In the genomic region with DNA sequence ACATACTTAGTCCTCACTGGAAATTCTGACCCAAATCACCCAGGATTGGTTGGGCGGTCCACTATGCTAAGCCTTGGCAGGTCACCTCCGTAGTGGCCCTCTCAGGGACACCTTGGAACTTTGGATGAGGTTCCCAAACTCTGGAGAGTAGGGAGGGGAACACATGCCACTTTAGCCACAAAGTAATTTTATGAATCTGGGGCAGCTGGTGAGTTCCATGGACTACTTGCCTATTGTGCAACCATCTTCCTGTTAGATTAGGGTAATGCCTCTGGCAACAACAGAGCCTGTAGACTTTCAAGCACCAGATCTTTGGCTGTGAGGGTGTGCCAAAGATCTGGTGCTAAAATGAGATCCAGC, we compare ENCODE assay signal across 12 cellular contexts.
DNase-seq lines count a peak whose midpoint lies in the region; ATAC-seq and TF ChIP-seq lines count a peak whose summit lies in the region.
"Had no signal": no experiment of that assay in that cellular context is flagged by ENCODE, and none has a peak within 500 bp of the region (broad histone marks: within the 10 kb centered on the region; RNA-seq: fewer than 3 reads in every experiment).

No MANE protein-coding gene starts in this region.

- H3K9me3 Mint-ChIP-seq in stimulated activated effector memory CD8-positive, alpha-beta T cell treated with anti-CD3 and anti-CD28 coated beads, Interleukin-12 subunit alpha, Interleukin-12 subunit beta, amount 100 ng/mL, for 72 hours: no peaks in the 10 kb centered on the region
- H3K9me3 Mint-ChIP-seq: activated naive CD4-positive, alpha-beta T cell treated with anti-CD3 and anti-CD28 coated beads, Interleukin-2, amount 50 U/mL, for 24 hours had no signal

- H3K4me1 ChIP-seq in adipocyte (ENCODE audit: control insufficient read depth, insufficient read depth, low read length) (peaks cover 28% of the 10 kb centered on the region), left ventricle myocardium inferior (peaks cover 31% of the 10 kb centered on the region), aorta (ENCODE audit: control insufficient read depth in 1 of 2, insufficient read depth in 2 of 2, low read length in 2 of 2) (peaks cover 0 to 1% of the 10 kb centered on the region in 2 donors)

- H3K27me3 ChIP-seq in adipocyte (replicated peaks; ENCODE audit: control insufficient read depth, insufficient read depth, low read length): no peaks in the 10 kb centered on the region
- no peaks in the 10 kb centered on the region for H3K27me3 ChIP-seq in left ventricle myocardium inferior (ENCODE audit: low read depth)
- no peaks in the 10 kb centered on the region for H3K27me3 ChIP-seq in aorta (ENCODE audit: control insufficient read depth in 1 of 2, insufficient read depth in 2 of 2, low read length in 1 of 2)
- H3K27me3 ChIP-seq: BLaER1 treated with 17β-estradiol and CSF1 and Interleukin-3, amounts not matched to agents 10 nM and 100 nM had no signal

- 78 to 79% methylated on average over 2 of the region's 2 CpGs for WGBS in aorta, 2 donors

- peak overlapping the region; percentile 5 for H3K9ac ChIP-seq in adipocyte (ENCODE audit: low read length)
- H3K9ac ChIP-seq: BLaER1 treated with 17β-estradiol and CSF1 and Interleukin-3, amounts not matched to agents 10 nM and 100 nM had no signal

- DNase-seq in Right ventricle myocardium inferior (ENCODE audit: missing footprints) (no peak), cardiac septum (ENCODE audit: low spot score) (no peak), adipocyte (ENCODE audit: low read depth) (peak; percentile 80), left ventricle myocardium inferior (peak; percentile 22), aorta (no peak)
- DNase-seq in stimulated activated effector memory CD8-positive, alpha-beta T cell treated with anti-CD3 and anti-CD28 coated beads, Interleukin-12 subunit alpha, Interleukin-12 subunit beta, amount 100 ng/mL, for 72 hours (ENCODE audit: low spot score in 2 of 2): no peak
- no peak for DNase-seq in activated naive CD4-positive, alpha-beta T cell (lab: John Stamatoyannopoulos, UW)
- DNase-seq: activated CD4-positive, alpha-beta T cell treated with anti-CD3 and anti-CD28 coated beads for 1 hour; effector memory CD4-positive, alpha-beta T cell had no signal

- no peak overlapping the region for H3K27ac Mint-ChIP-seq in stimulated activated effector memory CD8-positive, alpha-beta T cell treated with anti-CD3 and anti-CD28 coated beads, Interleukin-12 subunit alpha, Interleukin-12 subunit beta, amount 100 ng/mL, for 72 hours
- H3K27ac Mint-ChIP-seq: activated naive CD4-positive, alpha-beta T cell treated with anti-CD3 and anti-CD28 coated beads, Interleukin-2, amount 50 U/mL, for 24 hours had no signal

- no peak overlapping the region for H3K4me3 Mint-ChIP-seq in stimulated activated effector memory CD8-positive, alpha-beta T cell treated with anti-CD3 and anti-CD28 coated beads, Interleukin-12 subunit alpha, Interleukin-12 subunit beta, amount 100 ng/mL, for 72 hours
- H3K4me3 Mint-ChIP-seq: activated naive CD4-positive, alpha-beta T cell treated with anti-CD3 and anti-CD28 coated beads, Interleukin-2, amount 50 U/mL, for 24 hours had no signal

- intact Hi-C loops in Right ventricle myocardium inferior (cut with DNase I) (loop anchor here (5.0 kb wide), 1 partner anchor 76 kb away; a partner anchor contains a TSS), cardiac septum (cut with DNase I) (loop anchor here (5.0 kb wide), 1 partner anchor 76 kb away; a partner anchor contains a TSS), left ventricle myocardium inferior (cut with micrococcal nuclease) (no loop called here), aorta (cut with DNase I) (no loop called here)

- no peak overlapping the region for H3K4me3 ChIP-seq in adipocyte (ENCODE audit: low read length)
- no peak overlapping the region for H3K4me3 ChIP-seq in left ventricle myocardium inferior
- no peak overlapping the region for H3K4me3 ChIP-seq in aorta (ENCODE audit: low read length in 2 of 2)
- H3K4me3 ChIP-seq: BLaER1 treated with 17β-estradiol and CSF1 and Interleukin-3, amounts not matched to agents 10 nM and 100 nM had no signal

- H3K27ac ChIP-seq in left ventricle myocardium inferior (replicated peaks) (peak overlapping the region; percentile 85), aorta (ENCODE audit: low read depth in 1 of 2, low read length in 2 of 2) (no peak overlapping the region)
- H3K27ac ChIP-seq: BLaER1 treated with 17β-estradiol and CSF1 and Interleukin-3, amounts not matched to agents 10 nM and 100 nM had no signal

- no peaks in the 10 kb centered on the region for H3K4me1 Mint-ChIP-seq in stimulated activated effector memory CD8-positive, alpha-beta T cell treated with anti-CD3 and anti-CD28 coated beads, Interleukin-12 subunit alpha, Interleukin-12 subunit beta, amount 100 ng/mL, for 72 hours
- H3K4me1 Mint-ChIP-seq: activated naive CD4-positive, alpha-beta T cell treated with anti-CD3 and anti-CD28 coated beads, Interleukin-2, amount 50 U/mL, for 24 hours had no signal

- no peak for TF ChIP-seq CTCF in left ventricle myocardium inferior (IDR thresholded peaks at IDR 0.05; ENCODE audit: borderline replicate concordance)

- no peaks in the 10 kb centered on the region for H3K36me3 Mint-ChIP-seq in stimulated activated effector memory CD8-positive, alpha-beta T cell treated with anti-CD3 and anti-CD28 coated beads, Interleukin-12 subunit alpha, Interleukin-12 subunit beta, amount 100 ng/mL, for 72 hours
- H3K36me3 Mint-ChIP-seq: activated naive CD4-positive, alpha-beta T cell treated with anti-CD3 and anti-CD28 coated beads, Interleukin-2, amount 50 U/mL, for 24 hours had no signal

- no peaks in the 10 kb centered on the region for H3K9me3 ChIP-seq in adipocyte (ENCODE audit: control insufficient read depth, low read length)
- H3K9me3 ChIP-seq in left ventricle myocardium inferior (replicated peaks): no peaks in the 10 kb centered on the region
- H3K9me3 ChIP-seq in aorta (ENCODE audit: control insufficient read depth, low read length): no peaks in the 10 kb centered on the region
- H3K9me3 ChIP-seq: BLaER1 treated with 17β-estradiol and CSF1 and Interleukin-3, amounts not matched to agents 10 nM and 100 nM had no signal

- ATAC-seq in Right ventricle myocardium inferior (peak; percentile 90), aorta (ENCODE audit: low FRiP score) (peak; percentile 81), GM18517 (IDR thresholded peaks at IDR 0.05; ENCODE audit: unreplicated experiment) (no peak)
- no peak for ATAC-seq in stimulated activated effector memory CD8-positive, alpha-beta T cell treated with anti-CD3 and anti-CD28 coated beads, Interleukin-12 subunit alpha, Interleukin-12 subunit beta, amount 100 ng/mL, for 72 hours

- H3K36me3 ChIP-seq in adipocyte (ENCODE audit: control insufficient read depth, insufficient read depth, low read length, severe bottlenecking) (no peaks in the 10 kb centered on the region), left ventricle myocardium inferior (no peaks in the 10 kb centered on the region), aorta (ENCODE audit: control insufficient read depth in 1 of 2, insufficient read depth in 2 of 2, low read length in 1 of 2) (no peaks in the 10 kb centered on the region)
- H3K36me3 ChIP-seq: BLaER1 treated with 17β-estradiol and CSF1 and Interleukin-3, amounts not matched to agents 10 nM and 100 nM had no signal

Comparison
In these comparisons a context has a peak if more than half of its experiments do, and no peak if none do; other contexts are left out.
1. DNase-seq: peak in adipocyte (single experiment) and left ventricle myocardium inferior (single experiment); none in Right ventricle myocardium inferior (single experiment), cardiac septum (single experiment), aorta (0 of 2), stimulated activated effector memory CD8-positive, alpha-beta T cell treated with anti-CD3 and anti-CD28 coated beads, Interleukin-12 subunit alpha, Interleukin-12 subunit beta, amount 100 ng/mL, for 72 hours (0 of 2) and activated naive CD4-positive, alpha-beta T cell (0 of 4).
2. intact Hi-C loops: an anchor here in Right ventricle myocardium inferior (5.0 kb wide) and cardiac septum (5.0 kb wide); none called in left ventricle myocardium inferior and aorta.
3. ATAC-seq: peak in Right ventricle myocardium inferior (single experiment) and aorta (single experiment); none in stimulated activated effector memory CD8-positive, alpha-beta T cell treated with anti-CD3 and anti-CD28 coated beads, Interleukin-12 subunit alpha, Interleukin-12 subunit beta, amount 100 ng/mL, for 72 hours (single experiment) and GM18517 (single experiment).